Comparison of ENCODE assay signal across 12 cellular contexts in genomic region chr9:116155700-116156045, GRCh38. TPM values are rescaled to one million over a fixed set of nuclear protein-coding genes. Genes with fewer than 3 reads are reported as not detected.
DNase-seq lines count a peak whose midpoint lies in the region; ATAC-seq, FAIRE-seq and TF ChIP-seq lines count a peak whose summit lies in the region.
"Had no signal": no experiment of that assay in that cellular context is flagged by ENCODE, and none has a peak within 500 bp of the region (broad histone marks: within the 10 kb centered on the region; RNA-seq: fewer than 3 reads in every experiment).

No MANE protein-coding gene starts in this region.

- H2BK20ac ChIP-seq in H1 (ENCODE audit: low read length), result no peak overlapping the region

- peak overlapping the region; percentile 93 to 95 for H3K4me2 ChIP-seq in H1 (ENCODE audit: insufficient read depth in 1 of 2, low read depth in 2 of 2, low read length in 2 of 2)

- intact Hi-C loops in Right ventricle myocardium inferior (cut with DNase I), result loop anchor here (2.0 to 5.0 kb wide), 3 partner anchors 417 to 563 kb away; no protein-coding TSS in a partner anchor
- intact Hi-C loops in upper lobe of right lung (cut with DNase I), result no loop called here
- intact Hi-C loops in activated naive CD4-positive, alpha-beta T cell treated with anti-CD3 and anti-CD28 coated beads for 36 hours (cut with micrococcal nuclease), result loop anchor here (5.0 kb wide), 1 partner anchor 417 kb away; no protein-coding TSS in a partner anchor

- TF ChIP-seq EP300 in H1 (IDR thresholded peaks at IDR 0.05; ENCODE audit: borderline replicate concordance in 1 of 2, low read depth in 2 of 2, low read length in 2 of 2), result no peak

- no peak overlapping the region for H3K4me3 Mint-ChIP-seq in activated naive CD4-positive, alpha-beta T cell treated with anti-CD3 and anti-CD28 coated beads for 36 hours
- H3K4me3 Mint-ChIP-seq: activated CD8-positive, alpha-beta T cell treated with anti-CD3 and anti-CD28 coated beads for 36 hours had no signal

- no peak overlapping the region for H2AK5ac ChIP-seq in H1 (ENCODE audit: low read depth, low read length)

- H2BK12ac ChIP-seq in H1 (ENCODE audit: low read depth, low read length), result no peak overlapping the region

- H3K79me2 ChIP-seq in H1 (ENCODE audit: control insufficient read depth in 1 of 2, insufficient read depth in 2 of 2, low read length in 2 of 2), result no peaks in the 10 kb centered on the region

- H2BK15ac ChIP-seq in H1 (ENCODE audit: low read length), result no peak overlapping the region

- no peak overlapping the region for H3K14ac ChIP-seq in H1 (ENCODE audit: insufficient read length)

- H3K4me3 ChIP-seq in cardiac muscle cell (peak overlapping the region; percentile 73), H1 (ENCODE audit: extremely low read depth in 1 of 4, insufficient read depth in 2 of 4, low read depth in 3 of 4, low read length in 4 of 4) (peak overlapping the region; percentile 49 to 64 (median 56); a peak in 7 of 8 replicates), upper lobe of right lung (peak overlapping the region; percentile 54)
- H3K4me3 ChIP-seq: BLaER1 treated with 17β-estradiol and CSF1 and Interleukin-3, amounts not matched to agents 10 nM and 100 nM had no signal

- H3K4me1 ChIP-seq in cardiac muscle cell (ENCODE audit: low read depth), result peaks cover 25% of the 10 kb centered on the region
- peaks cover 4 to 22% (median 8%) of the 10 kb centered on the region in 4 experiments; a peak in 5 of 7 replicates for H3K4me1 ChIP-seq in H1 (replicated peaks in 1 of 4; ENCODE audit: control insufficient read depth in 3 of 4, insufficient read depth in 4 of 4, low read length in 3 of 4)
- no peaks in the 10 kb centered on the region for H3K4me1 ChIP-seq in upper lobe of right lung

- H4K20me1 ChIP-seq in H1 (replicated peaks in 1 of 2; ENCODE audit: control insufficient read depth in 1 of 2, insufficient read depth in 2 of 2, low read length in 2 of 2), result no peaks in the 10 kb centered on the region

- DNase-seq in cardiac muscle cell (ENCODE audit: low read depth in 1 of 2, low spot score in 1 of 2) (peak in 1 of 2 donors; percentile 74), Right ventricle myocardium inferior (ENCODE audit: missing footprints) (no peak), H1 (ENCODE audit: low read depth in 1 of 2, low spot score in 2 of 2) (no peak), midbrain (lab: John Stamatoyannopoulos, UW) (peak; percentile 5), upper lobe of right lung (no peak)
- no peak for DNase-seq in activated T-cell treated with anti-CD3 and anti-CD28 coated beads, Interleukin-2, amount 50 U/mL, for 48 hours
- no peak for DNase-seq in activated naive CD4-positive, alpha-beta T cell treated with anti-CD3 and anti-CD28 coated beads for 36 hours
- DNase-seq: activated CD8-positive, alpha-beta T cell treated with anti-CD3 and anti-CD28 coated beads for 36 hours; effector memory CD4-positive, alpha-beta T cell; stimulated activated CD4-positive, alpha-beta T cell treated with anti-CD3 and anti-CD28 coated beads, Interleukin-12 subunit alpha, Interleukin-12 subunit beta, amount 100 ng/mL, for 4 hours had no signal

- H2BK120ac ChIP-seq in H1 (replicated peaks; ENCODE audit: low read depth, low read length), result no peak overlapping the region

- no peak overlapping the region for H3K18ac ChIP-seq in H1 (ENCODE audit: extremely low read depth, low read length)

- CTCF ChIA-PET in H1 (lab: Charles Lee; ENCODE audit: partially characterized antibody), result interaction anchor here (0.6 to 4.3 kb wide), 7 partner anchors 131 to 414 kb away, joined by 3 to 38 read pairs (median 4); no protein-coding TSS in a partner anchor
- CTCF ChIA-PET in activated naive CD4-positive, alpha-beta T cell treated with anti-CD3 and anti-CD28 coated beads for 36 hours (lab: Charles Lee), result no interaction called here

- 11% methylated on average over 10 of the region's 10 CpGs; no CpG with 5 or more reads in 1 of the 2 experiments for WGBS in H1 (ENCODE audit: extremely low coverage in 1 of 2, insufficient coverage in 1 of 2, insufficient read length in 1 of 2, insufficient replicate concordance in 2 of 2, low coverage in 1 of 2, low lambda C conversion rate in 2 of 2, missing lambda C conversion rate in 1 of 2), 2 experiments

- H3K36me3 Mint-ChIP-seq in activated naive CD4-positive, alpha-beta T cell treated with anti-CD3 and anti-CD28 coated beads for 36 hours (ENCODE audit: low read depth), result no peaks in the 10 kb centered on the region

- no peak overlapping the region for H4K8ac ChIP-seq in H1 (ENCODE audit: extremely low read depth, insufficient read depth, low read length)

- no peaks in the 10 kb centered on the region for H3K9me3 Mint-ChIP-seq in activated naive CD4-positive, alpha-beta T cell treated with anti-CD3 and anti-CD28 coated beads for 36 hours
- H3K9me3 Mint-ChIP-seq: activated CD8-positive, alpha-beta T cell treated with anti-CD3 and anti-CD28 coated beads for 36 hours had no signal

- no peak overlapping the region for H2AFZ ChIP-seq in H1 (ENCODE audit: low read length)

- H2BK5ac ChIP-seq in H1 (ENCODE audit: low read depth, low read length), result no peak overlapping the region; the same call in 1 of the 2 replicates

- H3K79me1 ChIP-seq in H1 (ENCODE audit: low read depth, low read length), result no peaks in the 10 kb centered on the region

- no peaks in the 10 kb centered on the region for H3K9me3 ChIP-seq in cardiac muscle cell (ENCODE audit: low read depth)
- H3K9me3 ChIP-seq in H1 (ENCODE audit: insufficient read depth in 2 of 2, low read depth in 1 of 2, low read length in 1 of 2), result no peaks in the 10 kb centered on the region
- no peaks in the 10 kb centered on the region for H3K9me3 ChIP-seq in upper lobe of right lung
- H3K9me3 ChIP-seq: BLaER1 treated with 17β-estradiol and CSF1 and Interleukin-3, amounts not matched to agents 10 nM and 100 nM had no signal

- H3K23ac ChIP-seq in H1 (ENCODE audit: insufficient read length), result no peak overlapping the region

- no peak for TF ChIP-seq POLR2A in H1 (IDR thresholded peaks at IDR 0.05; ENCODE audit: control extremely low read depth in 1 of 2, low read depth in 2 of 2, low read length in 2 of 2)

- ATAC-seq in Right ventricle myocardium inferior, result no peak
- ATAC-seq in upper lobe of right lung, result no peak
- no peak for ATAC-seq in GM18868 (IDR thresholded peaks at IDR 0.05; ENCODE audit: unreplicated experiment)
- ATAC-seq: activated CD8-positive, alpha-beta T cell treated with anti-CD3 and anti-CD28 coated beads for 36 hours had no signal

- H3K4me1 Mint-ChIP-seq in activated naive CD4-positive, alpha-beta T cell treated with anti-CD3 and anti-CD28 coated beads for 36 hours (ENCODE audit: low read depth), result peaks cover 15% of the 10 kb centered on the region

- H3K9ac ChIP-seq in H1 (replicated peaks in 1 of 4; ENCODE audit: extremely low read depth in 1 of 4, low read depth in 3 of 4, low read length in 3 of 4), result no peak overlapping the region
- H3K9ac ChIP-seq: BLaER1 treated with 17β-estradiol and CSF1 and Interleukin-3, amounts not matched to agents 10 nM and 100 nM had no signal

- peaks cover 22% of the 10 kb centered on the region for H3K23me2 ChIP-seq in H1 (ENCODE audit: low read depth, low read length)

- no peak overlapping the region for H4K5ac ChIP-seq in H1 (ENCODE audit: insufficient read length, low read depth, low read length)

- no peak overlapping the region for H3K27ac Mint-ChIP-seq in activated naive CD4-positive, alpha-beta T cell treated with anti-CD3 and anti-CD28 coated beads for 36 hours
- H3K27ac Mint-ChIP-seq: activated CD8-positive, alpha-beta T cell treated with anti-CD3 and anti-CD28 coated beads for 36 hours had no signal

- H3K4ac ChIP-seq in H1 (replicated peaks; ENCODE audit: insufficient read length, low read depth, low read length), result no peak overlapping the region

- H3K27ac ChIP-seq in cardiac muscle cell (no peak overlapping the region), H1 (ENCODE audit: low read depth, low read length) (no peak overlapping the region), upper lobe of right lung (peak overlapping the region; percentile 60)
- H3K27ac ChIP-seq: BLaER1 treated with 17β-estradiol and CSF1 and Interleukin-3, amounts not matched to agents 10 nM and 100 nM had no signal

- POLR2A ChIA-PET in H1 (lab: Charles Lee; ENCODE audit: partially characterized antibody), result interaction anchor here (0.6 kb wide), 1 partner anchor 334 kb away, joined by 5 read pairs; no protein-coding TSS in a partner anchor

- no peak overlapping the region for H3K56ac ChIP-seq in H1 (replicated peaks; ENCODE audit: insufficient read length, low read depth, low read length)

- TF ChIP-seq CTCF in cardiac muscle cell (IDR thresholded peaks at IDR 0.05; ENCODE audit: low read depth, low read length) (no peak), H1 (IDR thresholded peaks at IDR 0.05; ENCODE audit: control extremely low read depth in 1 of 3, insufficient read depth in 1 of 3, low read depth in 1 of 3, low read length in 3 of 3) (no peak), upper lobe of right lung (IDR thresholded peaks at IDR 0.05) (no peak)

- peaks cover 73% of the 10 kb centered on the region for H3K27me3 Mint-ChIP-seq in activated naive CD4-positive, alpha-beta T cell treated with anti-CD3 and anti-CD28 coated beads for 36 hours (ENCODE audit: low read depth)

- H3K36me3 ChIP-seq in cardiac muscle cell, result no peaks in the 10 kb centered on the region
- H3K36me3 ChIP-seq in H1 (ENCODE audit: control insufficient read depth in 2 of 4, insufficient read depth in 4 of 4, low read length in 3 of 4), result no peaks in the 10 kb centered on the region
- no peaks in the 10 kb centered on the region for H3K36me3 ChIP-seq in upper lobe of right lung
- H3K36me3 ChIP-seq: BLaER1 treated with 17β-estradiol and CSF1 and Interleukin-3, amounts not matched to agents 10 nM and 100 nM had no signal

- H3K27me3 ChIP-seq in cardiac muscle cell, result peaks cover 29% of the 10 kb centered on the region
- peaks cover 8 to 37% (median 28%) of the 10 kb centered on the region in 4 experiments for H3K27me3 ChIP-seq in H1 (replicated peaks in 1 of 4; ENCODE audit: control insufficient read depth in 3 of 4, extremely low read depth in 1 of 4, insufficient read depth in 3 of 4, low read length in 3 of 4)
- peaks cover 15% of the 10 kb centered on the region for H3K27me3 ChIP-seq in upper lobe of right lung

- no peak overlapping the region for H4K91ac ChIP-seq in H1 (replicated peaks; ENCODE audit: insufficient read length, low read length)

- FAIRE-seq in H1 (lab: Jason Lieb, UNC), result no peak

- TF ChIP-seq RAD21 in H1 (IDR thresholded peaks at IDR 0.05 in 1 of 2, conservative IDR thresholded peaks at IDR 0.05 in 1 of 2; ENCODE audit: low read depth in 2 of 2, low read length in 2 of 2), result no peak

RNA-seq across cellular contexts. Expression of gene PAPPA, which starts 2.1 kb away (rescaled TPM):
- 0.80 and 0.81 TPM in 2 replicates for total RNA-seq in cardiac muscle cell
- polyA plus RNA-seq in cardiac muscle cell, result 0.20 and 0.76 TPM in 2 replicates
- total RNA-seq in Right ventricle myocardium inferior, result 1.1 TPM
- 0.63 and 1.2 TPM in 2 replicates for total RNA-seq in H1 (2021; fragmentation: NEBNext Ultra II Directional; extraction: Animal tissue kit (Norgen Biotek cat#: 25700))
- 0.18 and 0.31 TPM in 2 replicates for polyA plus RNA-seq in H1 (2011; rRNA removed)
- polyA plus RNA-seq in H1 (2011; cell fraction: cytosol; rRNA removed), result 0.26 TPM
- polyA plus RNA-seq in H1 (2011; cell fraction: nucleus; rRNA removed), result 1.1 TPM
- polyA plus RNA-seq in H1 (2012, experiment 1 of 2), result 0.15 to 0.62 TPM (median 0.27 TPM) in 4 replicates
- 0.03 TPM for polyA plus RNA-seq in H1 (2012, experiment 2 of 2)
- 0.47 TPM for polyA plus RNA-seq in H1 (2013, experiment 1 of 2)
- polyA plus RNA-seq in H1 (2013, experiment 2 of 2), result 0.40 TPM
- 1.2 and 1.8 TPM in 2 replicates for polyA minus RNA-seq in H1 (2011; rRNA and poly(A)+ RNA removed)
- 0.37 TPM for polyA minus RNA-seq in H1 (2011; cell fraction: cytosol; rRNA and poly(A)+ RNA removed)
- polyA minus RNA-seq in H1 (2011; cell fraction: nucleus; rRNA and poly(A)+ RNA removed), result 3.4 TPM
- 2.9 TPM for total RNA-seq in upper lobe of right lung
- total RNA-seq in activated naive CD4-positive, alpha-beta T cell treated with anti-CD3 and anti-CD28 coated beads for 36 hours, result not detected
- total RNA-seq: activated CD8-positive, alpha-beta T cell treated with anti-CD3 and anti-CD28 coated beads for 36 hours had no signal
